In the genomic region with DNA sequence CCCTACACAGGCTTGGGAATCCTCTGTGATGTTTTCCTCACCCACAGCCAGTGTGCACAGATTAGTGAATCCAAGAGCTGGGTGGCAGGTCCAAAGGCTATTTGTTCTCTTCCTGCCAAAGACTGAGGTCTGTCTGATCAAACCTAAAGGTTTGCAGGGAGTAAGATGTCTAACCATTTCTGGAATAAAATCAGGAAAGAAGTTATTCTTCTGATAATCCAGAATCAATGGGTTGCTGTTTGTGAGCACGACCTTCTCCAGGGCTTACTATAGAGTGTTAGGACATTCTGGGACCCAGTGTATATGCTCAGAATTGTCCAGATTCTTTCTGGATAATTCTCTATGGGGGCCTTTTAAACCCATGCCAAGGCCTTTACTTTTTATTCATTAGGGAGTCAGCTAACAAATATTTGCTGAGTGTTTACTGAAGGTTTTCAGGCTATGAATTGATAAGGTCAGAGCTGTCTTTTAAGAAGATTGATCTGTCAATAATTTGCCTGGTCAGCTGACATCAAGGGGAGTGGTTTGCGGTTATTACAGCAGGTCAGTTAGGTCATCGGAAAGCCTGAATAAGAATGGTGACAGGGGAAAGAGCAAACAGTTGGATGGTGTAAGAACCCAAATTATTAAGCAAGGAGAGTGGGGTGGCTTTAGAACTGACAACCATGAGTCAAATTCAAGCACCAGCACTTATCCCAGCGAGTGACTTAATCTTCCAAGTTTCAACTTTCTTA, we compare ENCODE assay signal across 1 cellular context.
TF ChIP-seq lines count a peak whose summit lies in the region.

No MANE protein-coding gene starts in this region.

TF ChIP-seq in HepG2, 621 proteins besides CTCF, POLR2A, EP300 and RAD21 (continued from another document and continues in another):
- TF ChIP-seq, protein P1, sequence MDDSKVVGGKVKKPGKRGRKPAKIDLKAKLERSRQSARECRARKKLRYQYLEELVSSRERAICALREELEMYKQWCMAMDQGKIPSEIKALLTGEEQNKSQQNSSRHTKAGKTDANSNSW (CRISPR knock-in tag; IDR thresholded peaks at IDR 0.05; ENCODE audit: borderline replicate concordance), result no peak
- TF ChIP-seq ATM (IDR thresholded peaks at IDR 0.05; ENCODE audit: borderline replicate concordance), result no peak
- no peak for TF ChIP-seq ZNF136 (CRISPR knock-in tag; IDR thresholded peaks at IDR 0.05; ENCODE audit: low read depth)
- TF ChIP-seq ZNF841 (CRISPR knock-in tag; IDR thresholded peaks at IDR 0.05; ENCODE audit: borderline replicate concordance), result no peak
- TF ChIP-seq, protein P2, sequence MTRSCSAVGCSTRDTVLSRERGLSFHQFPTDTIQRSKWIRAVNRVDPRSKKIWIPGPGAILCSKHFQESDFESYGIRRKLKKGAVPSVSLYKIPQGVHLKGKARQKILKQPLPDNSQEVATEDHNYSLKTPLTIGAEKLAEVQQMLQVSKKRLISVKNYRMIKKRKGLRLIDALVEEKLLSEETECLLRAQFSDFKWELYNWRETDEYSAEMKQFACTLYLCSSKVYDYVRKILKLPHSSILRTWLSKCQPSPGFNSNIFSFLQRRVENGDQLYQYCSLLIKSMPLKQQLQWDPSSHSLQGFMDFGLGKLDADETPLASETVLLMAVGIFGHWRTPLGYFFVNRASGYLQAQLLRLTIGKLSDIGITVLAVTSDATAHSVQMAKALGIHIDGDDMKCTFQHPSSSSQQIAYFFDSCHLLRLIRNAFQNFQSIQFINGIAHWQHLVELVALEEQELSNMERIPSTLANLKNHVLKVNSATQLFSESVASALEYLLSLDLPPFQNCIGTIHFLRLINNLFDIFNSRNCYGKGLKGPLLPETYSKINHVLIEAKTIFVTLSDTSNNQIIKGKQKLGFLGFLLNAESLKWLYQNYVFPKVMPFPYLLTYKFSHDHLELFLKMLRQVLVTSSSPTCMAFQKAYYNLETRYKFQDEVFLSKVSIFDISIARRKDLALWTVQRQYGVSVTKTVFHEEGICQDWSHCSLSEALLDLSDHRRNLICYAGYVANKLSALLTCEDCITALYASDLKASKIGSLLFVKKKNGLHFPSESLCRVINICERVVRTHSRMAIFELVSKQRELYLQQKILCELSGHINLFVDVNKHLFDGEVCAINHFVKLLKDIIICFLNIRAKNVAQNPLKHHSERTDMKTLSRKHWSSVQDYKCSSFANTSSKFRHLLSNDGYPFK (CRISPR knock-in tag; IDR thresholded peaks at IDR 0.05; ENCODE audit: borderline replicate concordance), result no peak
- TF ChIP-seq REPIN1 (CRISPR knock-in tag; IDR thresholded peaks at IDR 0.05; ENCODE audit: borderline replicate concordance, low read depth), result no peak
- peak; percentile 47; the same call in 1 of the 2 replicates for TF ChIP-seq KAT7 (CRISPR knock-in tag; IDR thresholded peaks at IDR 0.05; ENCODE audit: borderline replicate concordance)
- TF ChIP-seq, protein P3, sequence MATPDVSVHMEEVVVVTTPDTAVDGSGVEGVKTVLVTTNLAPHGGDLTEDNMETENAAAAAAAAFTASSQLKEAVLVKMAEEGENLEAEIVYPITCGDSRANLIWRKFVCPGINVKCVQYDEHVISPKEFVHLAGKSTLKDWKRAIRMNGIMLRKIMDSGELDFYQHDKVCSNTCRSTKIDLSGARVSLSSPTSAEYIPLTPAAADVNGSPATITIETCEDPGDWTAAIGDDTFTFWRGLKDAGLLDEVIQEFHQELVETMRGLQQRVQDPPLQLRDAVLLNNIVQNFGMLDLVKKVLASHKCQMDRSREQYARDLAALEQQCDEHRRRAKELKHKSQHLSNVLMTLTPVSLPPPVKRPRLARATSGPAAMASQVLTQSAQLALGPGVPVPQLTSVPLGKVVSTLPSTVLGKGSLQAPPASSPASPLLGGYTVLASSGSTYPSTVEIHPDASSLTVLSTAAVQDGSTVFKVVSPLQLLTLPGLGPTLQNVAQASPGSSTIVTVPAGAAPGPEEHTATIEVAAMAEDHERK (CRISPR knock-in tag; IDR thresholded peaks at IDR 0.05; ENCODE audit: low read depth), result no peak
- TF ChIP-seq YY1 (IDR thresholded peaks at IDR 0.05; ENCODE audit: insufficient read depth, insufficient replicate concordance, low read depth, low read length), result no peak
- TF ChIP-seq TMF1 (CRISPR knock-in tag; IDR thresholded peaks at IDR 0.05; ENCODE audit: low read depth), result no peak
- TF ChIP-seq, protein P4, sequence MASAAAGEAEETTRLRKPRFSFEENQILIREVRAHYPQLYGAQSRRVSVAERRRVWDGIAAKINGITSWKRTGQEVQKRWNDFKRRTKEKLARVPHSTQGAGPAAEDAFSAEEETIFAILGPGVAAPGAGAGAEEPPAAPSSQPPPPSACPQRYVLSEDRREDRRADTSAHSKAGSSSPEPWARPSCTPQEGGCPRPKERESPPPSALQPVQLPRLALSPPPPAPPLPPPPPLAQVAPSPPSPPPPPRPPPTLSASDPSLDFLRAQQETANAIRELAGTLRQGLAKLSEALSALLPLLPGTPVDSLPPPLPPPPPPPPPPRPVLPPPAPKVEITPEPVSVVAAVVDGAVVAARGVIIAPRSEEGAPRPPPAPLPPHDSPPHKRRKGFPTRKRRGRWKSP (CRISPR knock-in tag; IDR thresholded peaks at IDR 0.05), result peak; percentile 37; the same call in 1 of the 2 replicates
- TF ChIP-seq, protein P5, sequence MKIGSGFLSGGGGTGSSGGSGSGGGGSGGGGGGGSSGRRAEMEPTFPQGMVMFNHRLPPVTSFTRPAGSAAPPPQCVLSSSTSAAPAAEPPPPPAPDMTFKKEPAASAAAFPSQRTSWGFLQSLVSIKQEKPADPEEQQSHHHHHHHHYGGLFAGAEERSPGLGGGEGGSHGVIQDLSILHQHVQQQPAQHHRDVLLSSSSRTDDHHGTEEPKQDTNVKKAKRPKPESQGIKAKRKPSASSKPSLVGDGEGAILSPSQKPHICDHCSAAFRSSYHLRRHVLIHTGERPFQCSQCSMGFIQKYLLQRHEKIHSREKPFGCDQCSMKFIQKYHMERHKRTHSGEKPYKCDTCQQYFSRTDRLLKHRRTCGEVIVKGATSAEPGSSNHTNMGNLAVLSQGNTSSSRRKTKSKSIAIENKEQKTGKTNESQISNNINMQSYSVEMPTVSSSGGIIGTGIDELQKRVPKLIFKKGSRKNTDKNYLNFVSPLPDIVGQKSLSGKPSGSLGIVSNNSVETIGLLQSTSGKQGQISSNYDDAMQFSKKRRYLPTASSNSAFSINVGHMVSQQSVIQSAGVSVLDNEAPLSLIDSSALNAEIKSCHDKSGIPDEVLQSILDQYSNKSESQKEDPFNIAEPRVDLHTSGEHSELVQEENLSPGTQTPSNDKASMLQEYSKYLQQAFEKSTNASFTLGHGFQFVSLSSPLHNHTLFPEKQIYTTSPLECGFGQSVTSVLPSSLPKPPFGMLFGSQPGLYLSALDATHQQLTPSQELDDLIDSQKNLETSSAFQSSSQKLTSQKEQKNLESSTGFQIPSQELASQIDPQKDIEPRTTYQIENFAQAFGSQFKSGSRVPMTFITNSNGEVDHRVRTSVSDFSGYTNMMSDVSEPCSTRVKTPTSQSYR (CRISPR knock-in tag; IDR thresholded peaks at IDR 0.05; ENCODE audit: borderline replicate concordance), result no peak
- TF ChIP-seq, protein P6, sequence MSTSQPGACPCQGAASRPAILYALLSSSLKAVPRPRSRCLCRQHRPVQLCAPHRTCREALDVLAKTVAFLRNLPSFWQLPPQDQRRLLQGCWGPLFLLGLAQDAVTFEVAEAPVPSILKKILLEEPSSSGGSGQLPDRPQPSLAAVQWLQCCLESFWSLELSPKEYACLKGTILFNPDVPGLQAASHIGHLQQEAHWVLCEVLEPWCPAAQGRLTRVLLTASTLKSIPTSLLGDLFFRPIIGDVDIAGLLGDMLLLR (CRISPR knock-in tag; IDR thresholded peaks at IDR 0.05), result no peak
- peak; percentile 56 for TF ChIP-seq RAD51 (IDR thresholded peaks at IDR 0.05; ENCODE audit: borderline replicate concordance)
- TF ChIP-seq, protein P7, sequence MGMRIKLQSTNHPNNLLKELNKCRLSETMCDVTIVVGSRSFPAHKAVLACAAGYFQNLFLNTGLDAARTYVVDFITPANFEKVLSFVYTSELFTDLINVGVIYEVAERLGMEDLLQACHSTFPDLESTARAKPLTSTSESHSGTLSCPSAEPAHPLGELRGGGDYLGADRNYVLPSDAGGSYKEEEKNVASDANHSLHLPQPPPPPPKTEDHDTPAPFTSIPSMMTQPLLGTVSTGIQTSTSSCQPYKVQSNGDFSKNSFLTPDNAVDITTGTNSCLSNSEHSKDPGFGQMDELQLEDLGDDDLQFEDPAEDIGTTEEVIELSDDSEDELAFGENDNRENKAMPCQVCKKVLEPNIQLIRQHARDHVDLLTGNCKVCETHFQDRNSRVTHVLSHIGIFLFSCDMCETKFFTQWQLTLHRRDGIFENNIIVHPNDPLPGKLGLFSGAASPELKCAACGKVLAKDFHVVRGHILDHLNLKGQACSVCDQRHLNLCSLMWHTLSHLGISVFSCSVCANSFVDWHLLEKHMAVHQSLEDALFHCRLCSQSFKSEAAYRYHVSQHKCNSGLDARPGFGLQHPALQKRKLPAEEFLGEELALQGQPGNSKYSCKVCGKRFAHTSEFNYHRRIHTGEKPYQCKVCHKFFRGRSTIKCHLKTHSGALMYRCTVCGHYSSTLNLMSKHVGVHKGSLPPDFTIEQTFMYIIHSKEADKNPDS (CRISPR knock-in tag; IDR thresholded peaks at IDR 0.05), result no peak
- TF ChIP-seq ZMYM4 (CRISPR knock-in tag; IDR thresholded peaks at IDR 0.05), result peak; percentile 84
- peak in 1 of 2 experiments; percentile 84; a peak in 2 of 4 replicates for TF ChIP-seq KLF16 (CRISPR knock-in tag; IDR thresholded peaks at IDR 0.05)
- TF ChIP-seq, protein P8, sequence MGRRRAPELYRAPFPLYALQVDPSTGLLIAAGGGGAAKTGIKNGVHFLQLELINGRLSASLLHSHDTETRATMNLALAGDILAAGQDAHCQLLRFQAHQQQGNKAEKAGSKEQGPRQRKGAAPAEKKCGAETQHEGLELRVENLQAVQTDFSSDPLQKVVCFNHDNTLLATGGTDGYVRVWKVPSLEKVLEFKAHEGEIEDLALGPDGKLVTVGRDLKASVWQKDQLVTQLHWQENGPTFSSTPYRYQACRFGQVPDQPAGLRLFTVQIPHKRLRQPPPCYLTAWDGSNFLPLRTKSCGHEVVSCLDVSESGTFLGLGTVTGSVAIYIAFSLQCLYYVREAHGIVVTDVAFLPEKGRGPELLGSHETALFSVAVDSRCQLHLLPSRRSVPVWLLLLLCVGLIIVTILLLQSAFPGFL (CRISPR knock-in tag; IDR thresholded peaks at IDR 0.05), result no peak
- no peak for TF ChIP-seq HIVEP1 (CRISPR knock-in tag; IDR thresholded peaks at IDR 0.05)
- TF ChIP-seq MLLT10 (CRISPR knock-in tag; IDR thresholded peaks at IDR 0.05), result no peak
- TF ChIP-seq, protein P9, sequence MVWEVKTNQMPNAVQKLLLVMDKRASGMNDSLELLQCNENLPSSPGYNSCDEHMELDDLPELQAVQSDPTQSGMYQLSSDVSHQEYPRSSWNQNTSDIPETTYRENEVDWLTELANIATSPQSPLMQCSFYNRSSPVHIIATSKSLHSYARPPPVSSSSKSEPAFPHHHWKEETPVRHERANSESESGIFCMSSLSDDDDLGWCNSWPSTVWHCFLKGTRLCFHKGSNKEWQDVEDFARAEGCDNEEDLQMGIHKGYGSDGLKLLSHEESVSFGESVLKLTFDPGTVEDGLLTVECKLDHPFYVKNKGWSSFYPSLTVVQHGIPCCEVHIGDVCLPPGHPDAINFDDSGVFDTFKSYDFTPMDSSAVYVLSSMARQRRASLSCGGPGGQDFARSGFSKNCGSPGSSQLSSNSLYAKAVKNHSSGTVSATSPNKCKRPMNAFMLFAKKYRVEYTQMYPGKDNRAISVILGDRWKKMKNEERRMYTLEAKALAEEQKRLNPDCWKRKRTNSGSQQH (CRISPR knock-in tag; IDR thresholded peaks at IDR 0.05; ENCODE audit: low read depth), result no peak
- TF ChIP-seq NCOA1 (CRISPR knock-in tag; IDR thresholded peaks at IDR 0.05), result 0 out of 2 replicates have a peak, but pooled peaks have one; percentile 43
- TF ChIP-seq ZNF143 (CRISPR knock-in tag; IDR thresholded peaks at IDR 0.05), result no peak
- no peak for TF ChIP-seq SNAPC2 (CRISPR knock-in tag; IDR thresholded peaks at IDR 0.05)
- no peak for TF ChIP-seq SUZ12 (IDR thresholded peaks at IDR 0.05; ENCODE audit: low read depth, low read length)
- TF ChIP-seq ZNF879 (CRISPR knock-in tag; IDR thresholded peaks at IDR 0.05), result no peak
- TF ChIP-seq ZFP82 (CRISPR knock-in tag; IDR thresholded peaks at IDR 0.05; ENCODE audit: borderline replicate concordance), result no peak
- no peak for TF ChIP-seq ZNF556 (CRISPR knock-in tag; IDR thresholded peaks at IDR 0.05; ENCODE audit: borderline replicate concordance)
- no peak for TF ChIP-seq ZNF766 (CRISPR knock-in tag; IDR thresholded peaks at IDR 0.05; ENCODE audit: borderline replicate concordance)
- TF ChIP-seq GPN1 (CRISPR knock-in tag; IDR thresholded peaks at IDR 0.05; ENCODE audit: borderline replicate concordance), result no peak
- no peak for TF ChIP-seq HNRNPLL (IDR thresholded peaks at IDR 0.05; ENCODE audit: low read depth, low read length, poor library complexity, severe bottlenecking)
- peak; percentile 58; the same call in 1 of the 2 replicates for TF ChIP-seq GATA4 (IDR thresholded peaks at IDR 0.05; ENCODE audit: borderline replicate concordance, low read depth)
- TF ChIP-seq BRCA1 (CRISPR knock-in tag; IDR thresholded peaks at IDR 0.05), result no peak
- no peak for TF ChIP-seq ZNF180 (CRISPR knock-in tag; IDR thresholded peaks at IDR 0.05; ENCODE audit: borderline replicate concordance, low read depth)
- no peak for TF ChIP-seq ZNF367 (CRISPR knock-in tag; IDR thresholded peaks at IDR 0.05; ENCODE audit: borderline replicate concordance)
- no peak for TF ChIP-seq CHCHD3 (CRISPR knock-in tag; IDR thresholded peaks at IDR 0.05)
- TF ChIP-seq, protein P10, sequence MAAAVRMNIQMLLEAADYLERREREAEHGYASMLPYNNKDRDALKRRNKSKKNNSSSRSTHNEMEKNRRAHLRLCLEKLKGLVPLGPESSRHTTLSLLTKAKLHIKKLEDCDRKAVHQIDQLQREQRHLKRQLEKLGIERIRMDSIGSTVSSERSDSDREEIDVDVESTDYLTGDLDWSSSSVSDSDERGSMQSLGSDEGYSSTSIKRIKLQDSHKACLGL (CRISPR knock-in tag; IDR thresholded peaks at IDR 0.05), result no peak
- no peak for TF ChIP-seq ZNF484 (CRISPR knock-in tag; IDR thresholded peaks at IDR 0.05; ENCODE audit: borderline replicate concordance, low read depth)
- TF ChIP-seq MBD4 (IDR thresholded peaks at IDR 0.05; ENCODE audit: borderline replicate concordance, low read length), result peak; percentile 39; the same call in 1 of the 2 replicates
- TF ChIP-seq ZSCAN31 (CRISPR knock-in tag; IDR thresholded peaks at IDR 0.05; ENCODE audit: low read depth), result peak; percentile 80
- peak; percentile 85 for TF ChIP-seq NFKBIZ (CRISPR knock-in tag; IDR thresholded peaks at IDR 0.05)
- no peak for TF ChIP-seq ZNF468 (CRISPR knock-in tag; IDR thresholded peaks at IDR 0.05)
- no peak for TF ChIP-seq FOXM1 (CRISPR knock-in tag; IDR thresholded peaks at IDR 0.05)
- TF ChIP-seq, protein P11, sequence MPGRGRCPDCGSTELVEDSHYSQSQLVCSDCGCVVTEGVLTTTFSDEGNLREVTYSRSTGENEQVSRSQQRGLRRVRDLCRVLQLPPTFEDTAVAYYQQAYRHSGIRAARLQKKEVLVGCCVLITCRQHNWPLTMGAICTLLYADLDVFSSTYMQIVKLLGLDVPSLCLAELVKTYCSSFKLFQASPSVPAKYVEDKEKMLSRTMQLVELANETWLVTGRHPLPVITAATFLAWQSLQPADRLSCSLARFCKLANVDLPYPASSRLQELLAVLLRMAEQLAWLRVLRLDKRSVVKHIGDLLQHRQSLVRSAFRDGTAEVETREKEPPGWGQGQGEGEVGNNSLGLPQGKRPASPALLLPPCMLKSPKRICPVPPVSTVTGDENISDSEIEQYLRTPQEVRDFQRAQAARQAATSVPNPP (CRISPR knock-in tag; IDR thresholded peaks at IDR 0.05), result no peak
- TF ChIP-seq ZFP1 (CRISPR knock-in tag; IDR thresholded peaks at IDR 0.05), result no peak
- TF ChIP-seq FOXK1 (CRISPR knock-in tag; IDR thresholded peaks at IDR 0.05; ENCODE audit: borderline replicate concordance, low read depth), result peak; percentile 71; the same call in 1 of the 2 replicates
